23 cellular contexts compared by ENCODE assay signal in the genomic region with DNA sequence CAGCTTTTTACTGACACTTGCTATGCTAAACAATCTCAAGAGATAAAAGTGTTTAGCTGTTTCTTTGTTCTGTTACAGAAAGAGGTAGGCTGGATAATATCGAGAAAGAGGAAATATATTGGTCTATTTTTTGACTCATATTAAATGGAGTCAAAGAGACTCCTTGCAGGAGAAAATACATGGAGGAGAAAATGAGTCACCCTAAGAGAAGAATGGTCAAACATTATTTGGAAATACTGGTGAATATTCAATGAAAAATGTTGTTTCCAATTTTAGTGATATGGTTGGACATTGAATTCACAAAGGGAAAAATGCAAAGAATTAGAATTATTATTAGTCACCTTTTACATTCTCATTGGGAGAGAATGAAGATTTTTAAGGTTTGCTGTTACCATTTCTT. TPM values are rescaled to one million over a fixed set of nuclear protein-coding genes. Genes with fewer than 3 reads are reported as not detected.
DNase-seq lines count a peak whose midpoint lies in the region; ATAC-seq and TF ChIP-seq lines count a peak whose summit lies in the region.
"Had no signal": no experiment of that assay in that cellular context is flagged by ENCODE, and none has a peak within 500 bp of the region (broad histone marks: within the 10 kb centered on the region; RNA-seq: fewer than 3 reads in every experiment).

No MANE protein-coding gene starts in this region.

- TF ChIP-seq EP300 in esophagus muscularis mucosa (IDR thresholded peaks at IDR 0.05): no peak

- peak overlapping the region; percentile 46; the same call in 1 of the 2 replicates for H3K4me3 ChIP-seq in ACC112 (ENCODE audit: low read depth, low read length)
- peak overlapping the region in 1 of 4 donors; percentile 0 for H3K4me3 ChIP-seq in esophagus muscularis mucosa
- H3K4me3 ChIP-seq: testis had no signal

- peak overlapping the region; percentile 26 for H3K4me3 Mint-ChIP-seq in neural crest cell
- H3K4me3 Mint-ChIP-seq: activated CD4-positive, alpha-beta memory T cell treated with anti-CD3 and anti-CD28 coated beads for 36 hours; activated naive CD4-positive, alpha-beta T cell treated with anti-CD3 and anti-CD28 coated beads, Interleukin-2, amount 50 U/mL, for 24 hours; activated T-cell treated with anti-CD3 and anti-CD28 coated beads, Interleukin-2, amount 50 U/mL, for 4 hours; dendritic cell treated with granulocyte-macrophage colony-stimulating factor and Interleukin-4, amounts not matched to agents 40 ng/mL and 50 ng/mL, for 4 days; natural killer cell; T-helper 1 cell treated with Interleukin-12 subunit alpha and Interleukin-12 subunit beta and Interleukin-4 antibody, amounts not matched to agents 30 μg/mL and 1 μg/mL, for 36 hours had no signal

- peaks cover 28% of the 10 kb centered on the region for H3K4me1 ChIP-seq in ACC112 (ENCODE audit: control insufficient read depth, insufficient read depth, low read length, unreplicated experiment)
- H3K4me1 ChIP-seq in esophagus muscularis mucosa: peaks cover 11 to 43% (median 32%) of the 10 kb centered on the region in 4 donors
- H3K4me1 ChIP-seq: testis had no signal

- no peaks in the 10 kb centered on the region for H3K9me3 Mint-ChIP-seq in neural crest cell
- H3K9me3 Mint-ChIP-seq: activated CD4-positive, alpha-beta memory T cell treated with anti-CD3 and anti-CD28 coated beads for 36 hours; activated naive CD4-positive, alpha-beta T cell treated with anti-CD3 and anti-CD28 coated beads, Interleukin-2, amount 50 U/mL, for 24 hours; activated T-cell treated with anti-CD3 and anti-CD28 coated beads, Interleukin-2, amount 50 U/mL, for 4 hours; dendritic cell treated with granulocyte-macrophage colony-stimulating factor and Interleukin-4, amounts not matched to agents 40 ng/mL and 50 ng/mL, for 4 days; T-helper 1 cell treated with Interleukin-12 subunit alpha and Interleukin-12 subunit beta and Interleukin-4 antibody, amounts not matched to agents 30 μg/mL and 1 μg/mL, for 36 hours had no signal

- 37% methylated on average over 1 of the region's 1 CpG for WGBS in esophagus muscularis mucosa

- H3K79me2 ChIP-seq in ACC112 (ENCODE audit: control insufficient read depth, insufficient read depth, low read length, unreplicated experiment): no peaks in the 10 kb centered on the region

- H3K27ac ChIP-seq in ACC112 (ENCODE audit: low read depth, low read length) (peak overlapping the region; percentile 72), esophagus muscularis mucosa (replicated peaks in 1 of 4) (peak overlapping the region in 3 of 4 donors; percentile 24 to 92 (median 87))
- H3K27ac ChIP-seq: testis, WERI-Rb-1 had no signal

- H3K27ac Mint-ChIP-seq in neural crest cell (ENCODE audit: unreplicated experiment): no peak overlapping the region
- H3K27ac Mint-ChIP-seq: activated CD4-positive, alpha-beta memory T cell treated with anti-CD3 and anti-CD28 coated beads for 36 hours; activated naive CD4-positive, alpha-beta T cell treated with anti-CD3 and anti-CD28 coated beads, Interleukin-2, amount 50 U/mL, for 24 hours; dendritic cell treated with granulocyte-macrophage colony-stimulating factor and Interleukin-4, amounts not matched to agents 40 ng/mL and 50 ng/mL, for 4 days; natural killer cell; progenitor cell of endocrine pancreas; T-helper 1 cell treated with Interleukin-12 subunit alpha and Interleukin-12 subunit beta and Interleukin-4 antibody, amounts not matched to agents 30 μg/mL and 1 μg/mL, for 36 hours had no signal

- intact Hi-C loops in esophagus muscularis mucosa (cut with DNase I): loop anchor here (5.0 kb wide), 2 partner anchors 56 to 121 kb away; no protein-coding TSS in a partner anchor

- no peak for TF ChIP-seq CTCF in esophagus muscularis mucosa (IDR thresholded peaks at IDR 0.05)
- no peak for TF ChIP-seq CTCF in neural crest cell (conservative IDR thresholded peaks at IDR 0.05)

- DNase-seq in HCEC 1CT (peak; percentile 83), esophagus muscularis mucosa (ENCODE audit: extremely low spot score) (no peak), neural crest cell (ENCODE audit: low read depth, low spot score) (no peak)
- DNase-seq in activated CD8-positive, alpha-beta memory T cell treated with anti-CD3 and anti-CD28 coated beads, Interleukin-2, amount 50 U/mL, for 4 hours: no peak
- DNase-seq: activated CD4-positive, alpha-beta memory T cell treated with anti-CD3 and anti-CD28 coated beads for 36 hours; activated T-cell treated with anti-CD3 and anti-CD28 coated beads, Interleukin-2, amount 50 U/mL, for 4 hours; body of pancreas; mesendoderm; natural killer cell; NCI-H1105 treated with DMSO at 0.1 percent for 48 hours; NCI-H526 treated with DMSO at 0.1 percent for 48 hours; testis; WERI-Rb-1 had no signal

- peaks cover 32% of the 10 kb centered on the region for H3K27me3 Mint-ChIP-seq in neural crest cell (ENCODE audit: low read depth)

- peak overlapping the region; percentile 88 for H2AFZ ChIP-seq in ACC112 (ENCODE audit: low read length, unreplicated experiment)

- H3K36me3 ChIP-seq in ACC112 (ENCODE audit: insufficient read depth, low read length): no peaks in the 10 kb centered on the region; the same call in 1 of the 2 replicates
- peaks cover 0 to 11% (median 4%) of the 10 kb centered on the region in 4 donors for H3K36me3 ChIP-seq in esophagus muscularis mucosa

- no peaks in the 10 kb centered on the region for H3K27me3 ChIP-seq in ACC112 (ENCODE audit: insufficient read depth, low read length)
- H3K27me3 ChIP-seq in esophagus muscularis mucosa: no peaks in the 10 kb centered on the region
- H3K27me3 ChIP-seq: body of pancreas, testis had no signal

- H3K36me3 Mint-ChIP-seq in neural crest cell (ENCODE audit: low read depth): peaks cover 3% of the 10 kb centered on the region
- H3K36me3 Mint-ChIP-seq: activated CD4-positive, alpha-beta memory T cell treated with anti-CD3 and anti-CD28 coated beads for 36 hours; activated naive CD4-positive, alpha-beta T cell treated with anti-CD3 and anti-CD28 coated beads, Interleukin-2, amount 50 U/mL, for 24 hours had no signal

- ATAC-seq in HG03139 (IDR thresholded peaks at IDR 0.05; ENCODE audit: unreplicated experiment): no peak
- no peak for ATAC-seq in HG03460 (IDR thresholded peaks at IDR 0.05; ENCODE audit: unreplicated experiment)
- no peak for ATAC-seq in HG02981 (IDR thresholded peaks at IDR 0.05; ENCODE audit: unreplicated experiment)
- ATAC-seq: activated T-cell treated with anti-CD3 and anti-CD28 coated beads, Interleukin-2, amount 50 U/mL, for 4 hours; body of pancreas; HCT116; natural killer cell had no signal

- no peaks in the 10 kb centered on the region for H3K9me3 ChIP-seq in esophagus muscularis mucosa
- H3K9me3 ChIP-seq: body of pancreas, testis had no signal

- peaks cover 21% of the 10 kb centered on the region for H3K4me1 Mint-ChIP-seq in neural crest cell
- H3K4me1 Mint-ChIP-seq: natural killer cell had no signal

- no peak for TF ChIP-seq POLR2A in esophagus muscularis mucosa (IDR thresholded peaks at IDR 0.05; ENCODE audit: low read depth)

RNA-seq across cellular contexts. Expression of gene KCNJ8, which starts 3.2 kb away (rescaled TPM):
- 10 to 100 TPM; 17.9 to 29.8 (median 25.0) TPM for total RNA-seq in esophagus muscularis mucosa
- total RNA-seq in neural crest cell: 4.0 and 4.6 TPM in 2 replicates
- total RNA-seq: activated CD4-positive, alpha-beta memory T cell treated with anti-CD3 and anti-CD28 coated beads for 36 hours; activated T-cell treated with anti-CD3 and anti-CD28 coated beads, Interleukin-2, amount 50 U/mL, for 4 hours; natural killer cell; OCI-LY7 had no signal
